In genomic region chr21:44766014-44766817, GRCh38 we compare ENCODE assay signal across 12 cellular contexts. TPM values are rescaled to one million over a fixed set of nuclear protein-coding genes. Genes with fewer than 3 reads are reported as not detected.
DNase-seq lines count a peak whose midpoint lies in the region; TF ChIP-seq lines count a peak whose summit lies in the region.
"Had no signal": no experiment of that assay in that cellular context is flagged by ENCODE, and none has a peak within 500 bp of the region (broad histone marks: within the 10 kb centered on the region; RNA-seq: fewer than 3 reads in every experiment).

No MANE protein-coding gene starts in this region.

- H3K27ac Mint-ChIP-seq in activated naive CD4-positive, alpha-beta T cell treated with anti-CD3 and anti-CD28 coated beads, Interleukin-2, amount 10 ng/mL, durations not matched to agents 7 days and 5 days: peak overlapping the region; percentile 97
- peak overlapping the region; percentile 80 for H3K27ac Mint-ChIP-seq in progenitor cell of endocrine pancreas

- BruUV-seq in PC-9 (replicated peaks; lab: Mats Ljungman, UMichigan): no TSS peak
- BruUV-seq in mammary epithelial cell (replicated peaks; lab: Mats Ljungman, UMichigan): no TSS peak

- H2AFZ ChIP-seq in PC-9: no peak overlapping the region
- no peak overlapping the region for H2AFZ ChIP-seq in mammary epithelial cell (ENCODE audit: low read depth, low read length)

- TF ChIP-seq CTCF in PC-9 (conservative IDR thresholded peaks at IDR 0.05) (no peak), mammary epithelial cell (conservative IDR thresholded peaks at IDR 0.05 in 1 of 2, IDR thresholded peaks at IDR 0.05 in 1 of 2; ENCODE audit: extremely low read depth in 1 of 2, insufficient read depth in 1 of 2, low read depth in 1 of 2, low read length in 2 of 2) (no peak), progenitor cell of endocrine pancreas (IDR thresholded peaks at IDR 0.05; ENCODE audit: unreplicated experiment) (no peak)

- dilution Hi-C loops in mammary epithelial cell (cut with HindIII; ENCODE audit: low sequenced_read_pairs): no loop called here

- DNase-seq in activated naive CD4-positive, alpha-beta T cell treated with anti-CD3 and anti-CD28 coated beads, Interleukin-2, amount 10 ng/mL, durations not matched to agents 7 days and 5 days: no peak
- DNase-seq in activated naive CD4-positive, alpha-beta T cell treated with anti-CD3 and anti-CD28 coated beads, Interleukin-2, amount 50 U/mL, for 16 hours: no peak
- DNase-seq in PC-9: no peak
- peak; percentile 14 for DNase-seq in mammary epithelial cell
- DNase-seq in progenitor cell of endocrine pancreas (ENCODE audit: low spot score, unreplicated experiment): no peak
- no peak for DNase-seq in SW480 (ENCODE audit: low spot score)
- no peak for DNase-seq in substantia nigra (lab: John Stamatoyannopoulos, UW)
- DNase-seq in COR-L47 (lab: John Stamatoyannopoulos, UW): no peak
- DNase-seq: anterior cingulate cortex, NCI-H1105 had no signal

- H3K9me3 ChIP-seq in PC-9 (ENCODE audit: insufficient read depth, low read depth) (no peaks in the 10 kb centered on the region), mammary epithelial cell (replicated peaks; ENCODE audit: insufficient read depth, low read length) (no peaks in the 10 kb centered on the region)
- H3K9me3 ChIP-seq: prostate gland, upper lobe of left lung had no signal

- H3K9me2 ChIP-seq in PC-9 (ENCODE audit: insufficient read depth): no peaks in the 10 kb centered on the region

- peaks cover 26% of the 10 kb centered on the region for H3K4me1 Mint-ChIP-seq in activated naive CD4-positive, alpha-beta T cell treated with anti-CD3 and anti-CD28 coated beads, Interleukin-2, amount 10 ng/mL, durations not matched to agents 7 days and 5 days
- peaks cover 9% of the 10 kb centered on the region for H3K4me1 Mint-ChIP-seq in progenitor cell of endocrine pancreas (ENCODE audit: low read depth)

- intact Hi-C loops in PC-9 (cut with micrococcal nuclease; ENCODE audit: unreplicated experiment) (no loop called here), mammary epithelial cell (cut with micrococcal nuclease) (no loop called here)

- H4K20me1 ChIP-seq in PC-9 (ENCODE audit: insufficient read depth): no peaks in the 10 kb centered on the region
- H4K20me1 ChIP-seq in mammary epithelial cell (ENCODE audit: insufficient read depth, low read length): no peaks in the 10 kb centered on the region

- no peaks in the 10 kb centered on the region for H3K79me2 ChIP-seq in PC-9 (ENCODE audit: low read depth)
- no peaks in the 10 kb centered on the region for H3K79me2 ChIP-seq in mammary epithelial cell (ENCODE audit: insufficient read depth, low read length)

- CTCF ChIA-PET in activated naive CD4-positive, alpha-beta T cell treated with anti-CD3 and anti-CD28 coated beads, Interleukin-2, amount 10 ng/mL, durations not matched to agents 7 days and 5 days (lab: Charles Lee): no interaction called here
- CTCF ChIA-PET in PC-9 (lab: Charles Lee) (no interaction called here), mammary epithelial cell (lab: Charles Lee; ENCODE audit: low non-redundant PET) (interaction anchor here (0.6 kb wide), 1 partner anchor 24 kb away, joined by 3 read pairs; no protein-coding TSS in a partner anchor)

- H3K36me3 ChIP-seq in PC-9 (ENCODE audit: low read depth) (no peaks in the 10 kb centered on the region), mammary epithelial cell (ENCODE audit: insufficient read depth, low read length) (peaks cover 10% of the 10 kb centered on the region)

- peaks cover 14% of the 10 kb centered on the region; the same call in 1 of the 2 replicates for H3F3A ChIP-seq in PC-9 (ENCODE audit: insufficient read depth, low read depth)

- H3K9ac ChIP-seq in mammary epithelial cell (ENCODE audit: insufficient read depth, low read length): no peak overlapping the region

- in situ Hi-C loops in mammary epithelial cell (cut with MboI; ENCODE audit: low sequenced_read_pairs in 2 of 2): no loop called here

- H3K9me3 Mint-ChIP-seq in activated naive CD4-positive, alpha-beta T cell treated with anti-CD3 and anti-CD28 coated beads, Interleukin-2, amount 10 ng/mL, durations not matched to agents 7 days and 5 days: no peaks in the 10 kb centered on the region
- H3K9me3 Mint-ChIP-seq in progenitor cell of endocrine pancreas (ENCODE audit: low read depth): no peaks in the 10 kb centered on the region

- POLR2A ChIA-PET in PC-9 (lab: Charles Lee; ENCODE audit: unreplicated experiment): no interaction called here

- no peak overlapping the region for H3K4me3 ChIP-seq in PC-9
- no peak overlapping the region for H3K4me3 ChIP-seq in mammary epithelial cell (replicated peaks in 1 of 3; ENCODE audit: insufficient read depth in 1 of 3, low read depth in 2 of 3, low read length in 3 of 3)
- H3K4me3 ChIP-seq: prostate gland, upper lobe of left lung had no signal

- H3K27me3 ChIP-seq in PC-9 (ENCODE audit: insufficient read depth, low read depth): no peaks in the 10 kb centered on the region
- H3K27me3 ChIP-seq in mammary epithelial cell (ENCODE audit: insufficient read depth, low read length): no peaks in the 10 kb centered on the region
- H3K27me3 ChIP-seq: upper lobe of left lung had no signal

- H3K27ac ChIP-seq in PC-9: no peak overlapping the region
- no peak overlapping the region for H3K27ac ChIP-seq in mammary epithelial cell (ENCODE audit: insufficient read depth, low read depth, low read length)
- H3K27ac ChIP-seq in substantia nigra (ENCODE audit: low read depth, low read length, poor library complexity, severe bottlenecking): no peak overlapping the region
- H3K27ac ChIP-seq: prostate gland, upper lobe of left lung had no signal

- peaks cover 17% of the 10 kb centered on the region for H3K36me3 Mint-ChIP-seq in activated naive CD4-positive, alpha-beta T cell treated with anti-CD3 and anti-CD28 coated beads, Interleukin-2, amount 10 ng/mL, durations not matched to agents 7 days and 5 days
- peaks cover 11% of the 10 kb centered on the region for H3K36me3 Mint-ChIP-seq in progenitor cell of endocrine pancreas (ENCODE audit: insufficient read depth)

- peaks cover 4% of the 10 kb centered on the region for H3K27me3 Mint-ChIP-seq in activated naive CD4-positive, alpha-beta T cell treated with anti-CD3 and anti-CD28 coated beads, Interleukin-2, amount 10 ng/mL, durations not matched to agents 7 days and 5 days
- peaks cover 4% of the 10 kb centered on the region for H3K27me3 Mint-ChIP-seq in progenitor cell of endocrine pancreas

- H3K4me2 ChIP-seq in PC-9: peak overlapping the region; percentile 70
- peak overlapping the region; percentile 71 for H3K4me2 ChIP-seq in mammary epithelial cell (ENCODE audit: insufficient read depth, low read depth, low read length)

- WGBS in mammary epithelial cell (ENCODE audit: low coverage, missing lambda C conversion rate): 65% methylated on average over 8 of the region's 24 CpGs

- no peak overlapping the region for H3K4me3 Mint-ChIP-seq in activated naive CD4-positive, alpha-beta T cell treated with anti-CD3 and anti-CD28 coated beads, Interleukin-2, amount 10 ng/mL, durations not matched to agents 7 days and 5 days
- no peak overlapping the region for H3K4me3 Mint-ChIP-seq in progenitor cell of endocrine pancreas (ENCODE audit: low read depth)

- H3K4me1 ChIP-seq in PC-9 (replicated peaks; ENCODE audit: insufficient read depth) (peaks cover 19% of the 10 kb centered on the region), mammary epithelial cell (ENCODE audit: insufficient read depth, low read length) (peaks cover 33% of the 10 kb centered on the region)
- H3K4me1 ChIP-seq: prostate gland had no signal

RNA-seq across cellular contexts. Expression of gene UBE2G2, which starts 35.4 kb away (rescaled TPM):
- total RNA-seq in PC-9 (2021) (51.9 and 52.7 TPM in 2 replicates), mammary epithelial cell (10 to 100 TPM; 85.7 to 93.1 TPM), progenitor cell of endocrine pancreas (78.7 and 85.2 TPM in 2 replicates)
- 82.0 TPM for polyA plus RNA-seq in mammary epithelial cell
- polyA minus RNA-seq in mammary epithelial cell: 82.4 TPM

RNA-seq across cellular contexts. Expression of gene SUMO3, which starts 51.6 kb away (rescaled TPM):
- total RNA-seq in PC-9 (2021): 79.6 and 81.5 TPM in 2 replicates
- total RNA-seq in mammary epithelial cell: 10 to 100 TPM; 58.1 to 58.8 TPM
- polyA plus RNA-seq in mammary epithelial cell: 89.6 TPM
- 52.9 TPM for polyA minus RNA-seq in mammary epithelial cell
- total RNA-seq in progenitor cell of endocrine pancreas: 65.0 and 73.5 TPM in 2 replicates

RNA-seq across cellular contexts. Expression of gene TSPEAR, which starts 54.8 kb away (rescaled TPM):
- total RNA-seq in PC-9 (2021) (not detected in 2 replicates), mammary epithelial cell (not detected), progenitor cell of endocrine pancreas (not detected in 2 replicates)
- not detected for polyA plus RNA-seq in mammary epithelial cell
- polyA minus RNA-seq in mammary epithelial cell: not detected
